Comparison of ENCODE assay signal across 14 cellular contexts in genomic region chr21:45151484-45152115, GRCh38.
DNase-seq lines count a peak whose midpoint lies in the region; ATAC-seq and TF ChIP-seq lines count a peak whose summit lies in the region.
"Had no signal": no experiment of that assay in that cellular context is flagged by ENCODE, and none has a peak within 500 bp of the region (broad histone marks: within the 10 kb centered on the region; RNA-seq: fewer than 3 reads in every experiment).

No MANE protein-coding gene starts in this region.

- WGBS in esophagus muscularis mucosa = 54% methylated on average over 8 of the region's 8 CpGs

- no peaks in the 10 kb centered on the region for H3K27me3 Mint-ChIP-seq in activated CD8-positive, alpha-beta memory T cell treated with anti-CD3 and anti-CD28 coated beads, Interleukin-2, amount 10 ng/mL, durations not matched to agents 7 days and 5 days
- H3K27me3 Mint-ChIP-seq in stimulated activated memory B cell treated with anti-CD40 and anti-IgM and Interleukin-4, amounts not matched to agents 10 μg/mL and 1 μg/mL and 100 μg/mL, for 72 hours = no peaks in the 10 kb centered on the region

- H3K4me1 ChIP-seq in esophagus muscularis mucosa = peaks cover 11 to 71% (median 48%) of the 10 kb centered on the region in 4 donors

- TF ChIP-seq EP300 in esophagus muscularis mucosa (IDR thresholded peaks at IDR 0.05) = no peak

- peak overlapping the region; percentile 88 for H3K27ac Mint-ChIP-seq in activated CD8-positive, alpha-beta memory T cell treated with anti-CD3 and anti-CD28 coated beads, Interleukin-2, amount 10 ng/mL, durations not matched to agents 7 days and 5 days
- H3K27ac Mint-ChIP-seq in stimulated activated memory B cell treated with anti-CD40 and anti-IgM and Interleukin-4, amounts not matched to agents 10 μg/mL and 1 μg/mL and 100 μg/mL, for 72 hours = peak overlapping the region; percentile 38

- no peak for ATAC-seq in activated CD8-positive, alpha-beta memory T cell treated with anti-CD3 and anti-CD28 coated beads, Interleukin-2, amount 10 ng/mL, durations not matched to agents 7 days and 5 days
- no peak for ATAC-seq in stimulated activated memory B cell treated with anti-CD40 and anti-IgM and Interleukin-4, amounts not matched to agents 10 μg/mL and 1 μg/mL and 100 μg/mL, for 72 hours
- no peak for ATAC-seq in GM18519 (IDR thresholded peaks at IDR 0.05; ENCODE audit: low FRiP score, unreplicated experiment)
- ATAC-seq: HepG2 had no signal

- H3K9me3 Mint-ChIP-seq in activated CD8-positive, alpha-beta memory T cell treated with anti-CD3 and anti-CD28 coated beads, Interleukin-2, amount 10 ng/mL, durations not matched to agents 7 days and 5 days (ENCODE audit: low read depth) = peaks cover 2% of the 10 kb centered on the region
- H3K9me3 Mint-ChIP-seq in stimulated activated memory B cell treated with anti-CD40 and anti-IgM and Interleukin-4, amounts not matched to agents 10 μg/mL and 1 μg/mL and 100 μg/mL, for 72 hours = peaks cover 13% of the 10 kb centered on the region

- H3K27me3 ChIP-seq in esophagus muscularis mucosa = no peaks in the 10 kb centered on the region

- DNase-seq in activated CD8-positive, alpha-beta memory T cell treated with anti-CD3 and anti-CD28 coated beads, Interleukin-2, amount 10 ng/mL, durations not matched to agents 7 days and 5 days = peak; percentile 41
- DNase-seq in activated CD8-positive, alpha-beta memory T cell treated with anti-CD3 and anti-CD28 coated beads, Interleukin-2, amount 50 U/mL, for 4 hours = no peak
- DNase-seq in NB4 (ENCODE audit: low read depth) = peak; percentile 22
- DNase-seq in esophagus muscularis mucosa (ENCODE audit: extremely low spot score) = no peak
- no peak for DNase-seq in NAMALWA (ENCODE audit: low spot score)
- no peak for DNase-seq in mucosa of gallbladder (ENCODE audit: low spot score)
- DNase-seq: activated gamma-delta T cell, NCI-H2081 treated with DMSO at 0.1 percent for 48 hours, PC-9, T1000 had no signal

- TF ChIP-seq POLR2A in NB4 (IDR thresholded peaks at IDR 0.05; ENCODE audit: extremely low read depth, insufficient read length) (no peak), esophagus muscularis mucosa (IDR thresholded peaks at IDR 0.05; ENCODE audit: low read depth) (no peak)

- TF ChIP-seq CTCF in NB4 (IDR thresholded peaks at IDR 0.05; ENCODE audit: low read depth, low read length) = no peak
- TF ChIP-seq CTCF in esophagus muscularis mucosa (IDR thresholded peaks at IDR 0.05) = no peak

- H3K4me3 ChIP-seq in NB4 (ENCODE audit: low read depth, low read length) (no peak overlapping the region), esophagus muscularis mucosa (no peak overlapping the region)
- H3K4me3 ChIP-seq: PC-9 had no signal

- H3K27ac ChIP-seq in esophagus muscularis mucosa (replicated peaks in 1 of 4) = peak overlapping the region; percentile 28 to 67 (median 49)
- H3K27ac ChIP-seq: PC-9, thoracic aorta had no signal

- peaks cover 8% of the 10 kb centered on the region for H3K36me3 Mint-ChIP-seq in activated CD8-positive, alpha-beta memory T cell treated with anti-CD3 and anti-CD28 coated beads, Interleukin-2, amount 10 ng/mL, durations not matched to agents 7 days and 5 days
- H3K36me3 Mint-ChIP-seq in stimulated activated memory B cell treated with anti-CD40 and anti-IgM and Interleukin-4, amounts not matched to agents 10 μg/mL and 1 μg/mL and 100 μg/mL, for 72 hours = peaks cover 39% of the 10 kb centered on the region

- peaks cover 44% of the 10 kb centered on the region for H3K4me1 Mint-ChIP-seq in activated CD8-positive, alpha-beta memory T cell treated with anti-CD3 and anti-CD28 coated beads, Interleukin-2, amount 10 ng/mL, durations not matched to agents 7 days and 5 days
- peaks cover 48% of the 10 kb centered on the region for H3K4me1 Mint-ChIP-seq in stimulated activated memory B cell treated with anti-CD40 and anti-IgM and Interleukin-4, amounts not matched to agents 10 μg/mL and 1 μg/mL and 100 μg/mL, for 72 hours

- H3K4me3 Mint-ChIP-seq in activated CD8-positive, alpha-beta memory T cell treated with anti-CD3 and anti-CD28 coated beads, Interleukin-2, amount 10 ng/mL, durations not matched to agents 7 days and 5 days = peak overlapping the region; percentile 20
- H3K4me3 Mint-ChIP-seq in stimulated activated memory B cell treated with anti-CD40 and anti-IgM and Interleukin-4, amounts not matched to agents 10 μg/mL and 1 μg/mL and 100 μg/mL, for 72 hours = peak overlapping the region; percentile 10

- H3K9me3 ChIP-seq in esophagus muscularis mucosa = no peaks in the 10 kb centered on the region
- H3K9me3 ChIP-seq: thoracic aorta had no signal

- H3K36me3 ChIP-seq in esophagus muscularis mucosa = peaks cover 7 to 35% (median 22%) of the 10 kb centered on the region in 4 donors

- intact Hi-C loops in esophagus muscularis mucosa (cut with DNase I) = loop anchor here (10.0 kb wide), 1 partner anchor 283 kb away; no protein-coding TSS in a partner anchor

- CTCF ChIA-PET in activated CD8-positive, alpha-beta memory T cell treated with anti-CD3 and anti-CD28 coated beads, Interleukin-2, amount 10 ng/mL, durations not matched to agents 7 days and 5 days (lab: Charles Lee) = interaction anchor here (0.7 to 4.6 kb wide), 20 partner anchors 10 to 358 kb away, joined by 3 to 40 read pairs (median 4); partner anchors contain the start of gene POFUT2

Comparison
In these comparisons a context has a peak if more than half of its experiments do, and no peak if none do; other contexts are left out.
1. DNase-seq: peak in activated CD8-positive, alpha-beta memory T cell treated with anti-CD3 and anti-CD28 coated beads, Interleukin-2, amount 10 ng/mL, durations not matched to agents 7 days and 5 days (single experiment) and NB4 (single experiment); none in activated CD8-positive, alpha-beta memory T cell treated with anti-CD3 and anti-CD28 coated beads, Interleukin-2, amount 50 U/mL, for 4 hours (single experiment), esophagus muscularis mucosa (single experiment), NAMALWA (single experiment) and mucosa of gallbladder (single experiment).